9 cellular contexts compared by ENCODE assay signal in genomic region chr2:38835015-38835601, GRCh38. TPM values are rescaled to one million over a fixed set of nuclear protein-coding genes. Genes with fewer than 3 reads are reported as not detected.
A peak's percentile ranks its signal among the peaks of the same experiment; 100 is the strongest.
DNase-seq lines count a peak whose midpoint lies in the region; ATAC-seq and TF ChIP-seq lines count a peak whose summit lies in the region.
"Had no signal": no experiment of that assay in that cellular context is flagged by ENCODE, and none has a peak within 500 bp of the region (broad histone marks: within the 10 kb centered on the region; RNA-seq: fewer than 3 reads in every experiment).

No MANE protein-coding gene starts in this region.

- H3K4me3 ChIP-seq in BJ (ENCODE audit: low read depth, low read length) (no peak overlapping the region), H7 (ENCODE audit: insufficient read depth, low read depth, low read length) (no peak overlapping the region)

- no peak for ATAC-seq in GM21576 (IDR thresholded peaks at IDR 0.05; ENCODE audit: unreplicated experiment)

- peaks cover 1% of the 10 kb centered on the region; the same call in 1 of the 2 replicates for H3K36me3 ChIP-seq in BJ (ENCODE audit: control insufficient read depth, insufficient read depth, low read length)
- peaks cover 4% of the 10 kb centered on the region for H3K36me3 ChIP-seq in H7 (replicated peaks; ENCODE audit: control insufficient read depth, insufficient read depth, low read length)

- TF ChIP-seq CTCF in BJ (IDR thresholded peaks at IDR 0.05; ENCODE audit: insufficient read depth, low read depth, low read length): peak; percentile 42

- H3K27me3 ChIP-seq in BJ (ENCODE audit: control insufficient read depth, insufficient read depth, low read length): no peaks in the 10 kb centered on the region
- H3K27me3 ChIP-seq in H7 (ENCODE audit: control insufficient read depth, insufficient read depth, low read length): no peaks in the 10 kb centered on the region

- intact Hi-C loops in posterior vena cava (cut with DNase I): no loop called here

- CTCF ChIA-PET in BJ (lab: Yijun Ruan, JAX): interaction anchor here (0.8 to 2.4 kb wide), 6 partner anchors 9 to 278 kb away, joined by 3 to 7 read pairs (median 4); partner anchors contain the start of gene SRSF7

- DNase-seq in BJ (ENCODE audit: low read depth) (no peak), H7 (peak; percentile 11), SK-MEL-5 (ENCODE audit: low read depth, low spot score) (peak; percentile 74), glomerular visceral epithelial cell (ENCODE audit: extremely low spot score) (peak; percentile 25), GF-D8 (lab: John Stamatoyannopoulos, UW) (no peak), posterior vena cava (ENCODE audit: low spot score) (no peak), germinal center (ENCODE audit: low spot score) (no peak)

- in situ Hi-C loops in SK-MEL-5 (cut with HindIII; ENCODE audit: low pct_unique_long_range_greater_than_20kb, low sequenced_read_pairs): no loop called here

- POLR2A ChIA-PET in BJ (lab: Charles Lee): no interaction called here

RNA-seq across cellular contexts. Expression of gene DHX57, which starts 40.6 kb away (rescaled TPM):
- polyA plus RNA-seq in BJ (2011; rRNA removed): 10.0 and 15.2 TPM in 2 replicates
- 13.4 and 13.7 TPM in 2 replicates for polyA minus RNA-seq in BJ (2011; rRNA and poly(A)+ RNA removed)
- 16.2 and 16.3 TPM in 2 replicates for total RNA-seq in H7 (2014; rRNA removed; shearing (Covaris generic))
- 8.5 and 13.1 TPM in 2 replicates for total RNA-seq in SK-MEL-5 (2014; rRNA removed; shearing (Covaris generic))
- polyA plus RNA-seq in SK-MEL-5 (2015; cell fraction: cytosol; rRNA removed): 7.0 and 9.1 TPM in 2 replicates
- 23.4 and 26.5 TPM in 2 replicates for polyA plus RNA-seq in SK-MEL-5 (2015; cell fraction: nucleus; rRNA removed)
- 10 to 100 TPM; 13.6 to 21.0 TPM for total RNA-seq in posterior vena cava

RNA-seq across cellular contexts. Expression of gene MORN2, which starts 40.7 kb away (rescaled TPM):
- polyA plus RNA-seq in BJ (2011; rRNA removed): 10.7 and 20.3 TPM in 2 replicates
- polyA minus RNA-seq in BJ (2011; rRNA and poly(A)+ RNA removed): 1.4 and 2.1 TPM in 2 replicates
- 6.7 and 7.3 TPM in 2 replicates for total RNA-seq in H7 (2014; rRNA removed; shearing (Covaris generic))
- 39.3 and 40.4 TPM in 2 replicates for total RNA-seq in SK-MEL-5 (2014; rRNA removed; shearing (Covaris generic))
- 20.5 and 26.2 TPM in 2 replicates for polyA plus RNA-seq in SK-MEL-5 (2015; cell fraction: cytosol; rRNA removed)
- polyA plus RNA-seq in SK-MEL-5 (2015; cell fraction: nucleus; rRNA removed): 0.96 and 1.8 TPM in 2 replicates
- 10 to 100 TPM; 11.2 to 14.9 TPM for total RNA-seq in posterior vena cava

RNA-seq across cellular contexts. Expression of gene ARHGEF33, which starts 54.6 kb away (rescaled TPM):
- 0.23 and 0.31 TPM in 2 replicates for polyA plus RNA-seq in BJ (2011; rRNA removed)
- polyA minus RNA-seq in BJ (2011; rRNA and poly(A)+ RNA removed): 0.10 and 0.24 TPM in 2 replicates
- not detected in 2 replicates for total RNA-seq in H7 (2014; rRNA removed; shearing (Covaris generic))
- total RNA-seq in SK-MEL-5 (2014; rRNA removed; shearing (Covaris generic)): not detected in 2 replicates
- polyA plus RNA-seq in SK-MEL-5 (2015; cell fraction: cytosol; rRNA removed): not detected in 2 replicates
- polyA plus RNA-seq in SK-MEL-5 (2015; cell fraction: nucleus; rRNA removed): 0.09 TPM in 1 of 2 replicates, not detected in the other
- 1 to 10 TPM in 1 of 2 donors, under 1 TPM in 1; 0.48 to 1.1 TPM for total RNA-seq in posterior vena cava
- polyA plus RNA-seq: immature natural killer cell had no signal

RNA-seq across cellular contexts. Expression of gene GEMIN6, which starts 57.1 kb away (rescaled TPM):
- polyA plus RNA-seq in BJ (2011; rRNA removed): 5.4 and 13.7 TPM in 2 replicates
- 1.4 and 2.8 TPM in 2 replicates for polyA minus RNA-seq in BJ (2011; rRNA and poly(A)+ RNA removed)
- 17.6 and 22.2 TPM in 2 replicates for total RNA-seq in H7 (2014; rRNA removed; shearing (Covaris generic))
- 33.9 and 37.2 TPM in 2 replicates for total RNA-seq in SK-MEL-5 (2014; rRNA removed; shearing (Covaris generic))
- 17.4 and 19.6 TPM in 2 replicates for polyA plus RNA-seq in SK-MEL-5 (2015; cell fraction: cytosol; rRNA removed)
- polyA plus RNA-seq in SK-MEL-5 (2015; cell fraction: nucleus; rRNA removed): 2.1 and 8.7 TPM in 2 replicates
- 1 to 10 TPM; 9.0 to 9.3 TPM for total RNA-seq in posterior vena cava

Comparison
In these comparisons a context has a peak if more than half of its experiments do, and no peak if none do; other contexts are left out.
1. DNase-seq: peak in H7 (single experiment), SK-MEL-5 (single experiment) and glomerular visceral epithelial cell (single experiment); none in BJ (single experiment), GF-D8 (single experiment), posterior vena cava (single experiment) and germinal center (single experiment).